ENCODE assay signal across 15 cellular contexts in the genomic region with DNA sequence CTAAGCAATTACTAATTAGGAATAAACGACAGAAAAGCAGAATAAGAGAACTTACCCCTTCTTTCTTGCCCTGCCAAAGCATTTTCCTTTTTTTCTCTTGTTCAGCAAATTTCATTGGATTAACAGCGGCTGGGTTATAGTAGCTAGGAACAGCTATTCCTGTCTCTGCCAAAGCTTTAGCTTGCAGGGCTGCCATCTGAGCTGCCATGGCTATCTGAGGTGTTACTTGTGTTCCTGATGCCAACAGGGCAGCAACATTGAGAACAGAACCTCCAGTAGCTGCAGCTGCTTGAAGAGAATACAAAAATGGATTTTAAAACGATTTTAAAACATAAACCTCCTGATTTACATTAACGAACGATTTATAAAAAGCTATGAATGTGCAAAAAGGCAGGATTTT. TPM values are rescaled to one million over a fixed set of nuclear protein-coding genes. Genes with fewer than 3 reads are reported as not detected.
DNase-seq lines count a peak whose midpoint lies in the region; ATAC-seq and TF ChIP-seq lines count a peak whose summit lies in the region.
"Had no signal": no experiment of that assay in that cellular context is flagged by ENCODE, and none has a peak within 500 bp of the region (broad histone marks: within the 10 kb centered on the region; RNA-seq: fewer than 3 reads in every experiment).

No MANE protein-coding gene starts in this region.

- H3K27me3 ChIP-seq in heart left ventricle = no peaks in the 10 kb centered on the region
- H3K27me3 ChIP-seq in right cardiac atrium (ENCODE audit: control insufficient read depth, insufficient read depth) = no peaks in the 10 kb centered on the region
- H3K27me3 ChIP-seq: BLaER1 had no signal

- no peak for ATAC-seq in activated T-cell treated with anti-CD3 and anti-CD28 coated beads, Interleukin-2, amount 50 U/mL, for 72 hours (replicated peaks in 1 of 2)
- ATAC-seq in heart left ventricle (peak in 3 of 4 donors; percentile 56 to 84 (median 74)), right cardiac atrium (peak; percentile 40 to 68), GM19463 (IDR thresholded peaks at IDR 0.05; ENCODE audit: unreplicated experiment) (no peak)
- ATAC-seq: HepG2 had no signal

- H3K27ac ChIP-seq in SK-N-MC (peak overlapping the region; percentile 45), heart left ventricle (no peak overlapping the region), right cardiac atrium (ENCODE audit: low read length) (no peak overlapping the region)
- H3K27ac ChIP-seq: BLaER1 had no signal

- no peak overlapping the region for H3K9ac ChIP-seq in SK-N-MC (ENCODE audit: insufficient read length)
- H3K9ac ChIP-seq: BLaER1 had no signal

- intact Hi-C loops in heart left ventricle (cut with DNase I) = no loop called here
- intact Hi-C loops in right cardiac atrium (cut with DNase I) = no loop called here

- H3K9me3 ChIP-seq in SK-N-MC (ENCODE audit: low read depth, low read length) (no peaks in the 10 kb centered on the region), heart left ventricle (no peaks in the 10 kb centered on the region), right cardiac atrium (ENCODE audit: control insufficient read depth, low read length) (no peaks in the 10 kb centered on the region)
- H3K9me3 ChIP-seq: BLaER1, Caco-2, HAP-1 had no signal

- peaks cover 9 to 56% of the 10 kb centered on the region in 2 donors for H3K36me3 Mint-ChIP-seq in activated T-cell treated with anti-CD3 and anti-CD28 coated beads, Interleukin-2, amount 50 U/mL, for 72 hours (ENCODE audit: insufficient read depth in 2 of 2)

- no peak overlapping the region for H3K4me3 Mint-ChIP-seq in activated T-cell treated with anti-CD3 and anti-CD28 coated beads, Interleukin-2, amount 50 U/mL, for 72 hours
- H3K4me3 Mint-ChIP-seq: CD8-positive, alpha-beta memory T cell had no signal

- no peaks in the 10 kb centered on the region for H3K9me3 Mint-ChIP-seq in activated T-cell treated with anti-CD3 and anti-CD28 coated beads, Interleukin-2, amount 50 U/mL, for 72 hours
- H3K9me3 Mint-ChIP-seq: CD8-positive, alpha-beta memory T cell had no signal

- DNase-seq in activated T-cell treated with anti-CD3 and anti-CD28 coated beads, Interleukin-2, amount 50 U/mL, for 72 hours = no peak
- DNase-seq in activated T-cell treated with anti-CD3 and anti-CD28 coated beads for 4 hours = no peak
- DNase-seq in SK-N-MC (ENCODE audit: low read depth, low spot score) = no peak
- DNase-seq in heart left ventricle = no peak
- no peak for DNase-seq in right cardiac atrium
- no peak for DNase-seq in DMS53 (lab: John Stamatoyannopoulos, UW)
- DNase-seq: 8988T; AML-193; Caco-2; CD8-positive, alpha-beta memory T cell; GF-D8 had no signal

- H3K27me3 Mint-ChIP-seq in activated T-cell treated with anti-CD3 and anti-CD28 coated beads, Interleukin-2, amount 50 U/mL, for 72 hours (ENCODE audit: low read depth) = no peaks in the 10 kb centered on the region
- H3K27me3 Mint-ChIP-seq: CD8-positive, alpha-beta memory T cell had no signal

- H3K36me3 ChIP-seq in SK-N-MC (ENCODE audit: insufficient read depth, low read length) = peaks cover 97% of the 10 kb centered on the region
- H3K36me3 ChIP-seq in heart left ventricle = peaks cover 0 to 100% (median 100%) of the 10 kb centered on the region in 9 donors

- no peak for TF ChIP-seq CTCF in heart left ventricle (IDR thresholded peaks at IDR 0.05)

- peaks cover 0 to 8% (median 0%) of the 10 kb centered on the region in 12 donors for H3K4me1 ChIP-seq in heart left ventricle
- H3K4me1 ChIP-seq in right cardiac atrium (ENCODE audit: control insufficient read depth, insufficient read depth, low read length) = no peaks in the 10 kb centered on the region
- H3K4me1 ChIP-seq: BLaER1, Caco-2, HAP-1 had no signal

- H3K4me3 ChIP-seq in SK-N-MC = no peak overlapping the region
- H3K4me3 ChIP-seq in heart left ventricle = no peak overlapping the region
- no peak overlapping the region for H3K4me3 ChIP-seq in right cardiac atrium (ENCODE audit: low read length)
- H3K4me3 ChIP-seq: BLaER1, HAP-1 had no signal

- peak overlapping the region; percentile 8 for H3K27ac Mint-ChIP-seq in activated T-cell treated with anti-CD3 and anti-CD28 coated beads, Interleukin-2, amount 50 U/mL, for 72 hours

- 76 to 91% (median 79%) methylated on average over 5 of the region's 5 CpGs for WGBS in heart left ventricle, 4 donors
- 80% methylated on average over 5 of the region's 5 CpGs for WGBS in right cardiac atrium

- no peak for TF ChIP-seq POLR2A in heart left ventricle (IDR thresholded peaks at IDR 0.05)

- H3K4me1 Mint-ChIP-seq in activated T-cell treated with anti-CD3 and anti-CD28 coated beads, Interleukin-2, amount 50 U/mL, for 72 hours (ENCODE audit: low read depth) = peaks cover 4% of the 10 kb centered on the region

RNA-seq across cellular contexts. Expression of a gene that starts 7.4 kb away (rescaled TPM):
- total RNA-seq in activated T-cell treated with anti-CD3 and anti-CD28 coated beads, Interleukin-2, amount 50 U/mL, for 72 hours = 10 to 100 TPM; 50.7 to 53.9 TPM
- total RNA-seq in heart left ventricle = 10 to 100 TPM in 2 of 9 donors, 1 to 10 TPM in 7; 6.4 to 14.3 (median 8.0) TPM
- 10 to 100 TPM in 1 of 2 donors, 1 to 10 TPM in 1; 7.1 to 11.0 TPM for polyA plus RNA-seq in heart left ventricle
- 10 to 100 TPM; 10.7 to 11.7 (median 10.8) TPM for total RNA-seq in right cardiac atrium
- polyA plus RNA-seq in right cardiac atrium = 11.6 TPM

RNA-seq across cellular contexts. Expression of a gene that starts 18.6 kb away (rescaled TPM):
- 100 to 1,000 TPM in 1 of 2 donors, 10 to 100 TPM in 1; 98.0 to 108 TPM for total RNA-seq in activated T-cell treated with anti-CD3 and anti-CD28 coated beads, Interleukin-2, amount 50 U/mL, for 72 hours
- total RNA-seq in heart left ventricle (10 to 100 TPM; 31.1 to 46.5 (median 35.4) TPM), right cardiac atrium (10 to 100 TPM; 40.2 to 49.6 (median 44.1) TPM)
- polyA plus RNA-seq in heart left ventricle (10 to 100 TPM; 34.1 to 34.8 TPM), right cardiac atrium (47.5 TPM)

RNA-seq across cellular contexts. Expression of a gene that starts 18.9 kb away (rescaled TPM):
- 100 to 1,000 TPM; 154 to 186 TPM for total RNA-seq in activated T-cell treated with anti-CD3 and anti-CD28 coated beads, Interleukin-2, amount 50 U/mL, for 72 hours
- 10 to 100 TPM in 1 of 9 donors, 1 to 10 TPM in 8; 2.2 to 10.4 (median 2.9) TPM for total RNA-seq in heart left ventricle
- polyA plus RNA-seq in heart left ventricle = 1 to 10 TPM; 2.1 to 2.5 TPM
- total RNA-seq in right cardiac atrium = 1 to 10 TPM; 2.7 to 4.7 (median 4.2) TPM
- 2.7 TPM for polyA plus RNA-seq in right cardiac atrium

Comparison
In these comparisons a context has a peak if more than half of its experiments do, and no peak if none do; other contexts are left out.
1. ATAC-seq: peak in heart left ventricle (3 of 4) and right cardiac atrium (2 of 2); none in activated T-cell treated with anti-CD3 and anti-CD28 coated beads, Interleukin-2, amount 50 U/mL, for 72 hours (0 of 2) and GM19463 (single experiment).
2. RNA of a gene that starts 18.9 kb away (total RNA-seq): 154 to 186 TPM in activated T-cell treated with anti-CD3 and anti-CD28 coated beads, Interleukin-2, amount 50 U/mL, for 72 hours; 2.7 to 4.7 TPM in right cardiac atrium and 2.2 to 10.4 TPM in heart left ventricle; every median in the first group is over 10 times any median in the second.